ENCODE assay signal across 8 cellular contexts in the genomic region with DNA sequence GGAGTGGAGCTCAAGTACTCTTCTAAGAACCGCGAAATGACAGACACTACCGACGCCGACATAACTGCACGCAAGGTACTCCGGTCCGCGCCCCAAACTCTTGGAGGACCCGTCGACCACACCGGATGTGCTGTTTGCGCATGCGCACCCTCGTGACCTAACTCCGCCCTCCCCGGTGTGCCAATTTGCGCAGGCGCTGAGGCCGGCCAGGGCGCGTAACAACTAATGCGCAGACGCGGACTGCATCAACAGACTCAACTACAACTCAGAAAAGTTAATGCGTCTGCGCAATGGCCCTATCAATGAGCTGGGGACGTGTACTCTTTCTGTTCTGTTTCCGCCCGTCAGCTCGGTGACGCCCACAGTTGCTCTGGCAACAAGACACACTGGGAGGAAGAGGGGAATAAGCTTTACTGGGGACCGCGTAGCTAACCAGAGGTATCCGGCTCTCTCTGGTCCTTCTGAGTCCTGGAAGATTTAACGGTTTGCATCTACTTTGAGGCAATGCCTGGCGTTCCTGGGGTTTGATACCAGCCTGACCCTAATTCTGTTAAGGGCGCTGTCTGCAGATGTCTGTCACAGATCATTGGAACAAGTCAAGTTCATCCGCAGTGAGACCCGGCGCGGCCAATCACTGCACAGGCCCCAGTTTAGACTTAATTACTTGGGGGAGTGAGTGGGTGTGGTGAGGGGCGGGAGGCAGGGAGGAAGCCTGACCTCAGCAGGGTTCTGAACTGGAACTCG. TPM values are rescaled to one million over a fixed set of nuclear protein-coding genes. Genes with fewer than 3 reads are reported as not detected.
DNase-seq lines count a peak whose midpoint lies in the region; ATAC-seq and TF ChIP-seq lines count a peak whose summit lies in the region.

A gene (minus strand): TSS at position 129 of the 744 bp plus-strand sequence. CDS start 67 bp downstream, at position 62.

- TF ChIP-seq POLR2A in GM19099 (IDR thresholded peaks at IDR 0.05; ENCODE audit: extremely low read depth, insufficient read length, low read depth): peak; percentile 97

- peak; percentile 100 for DNase-seq in AG20443 (ENCODE audit: low spot score)
- peak; percentile 94 for DNase-seq in NCI-H510A (lab: John Stamatoyannopoulos, UW)
- DNase-seq in activated CD4-positive, alpha-beta T cell treated with anti-CD3 and anti-CD28 coated beads for 1 hour: peak; percentile 100
- peak; percentile 97 for DNase-seq in cerebellum (ENCODE audit: low spot score)
- peak; percentile 99 for DNase-seq in islet precursor cell
- DNase-seq in stimulated activated CD4-positive, alpha-beta T cell treated with anti-CD3 and anti-CD28 coated beads, Interleukin-12 subunit alpha, Interleukin-12 subunit beta, amount 100 ng/mL, for 48 hours (ENCODE audit: low read depth in 2 of 3, low spot score in 1 of 3): peak; percentile 97 to 99 (median 99)

- ATAC-seq in HG03432 (IDR thresholded peaks at IDR 0.05; ENCODE audit: unreplicated experiment): peak; percentile 90

RNA-seq across cellular contexts. Expression of the gene that starts here (rescaled TPM):
- 77.2 TPM for total RNA-seq in cerebellum

Comparison
In these comparisons a context has a peak if more than half of its experiments do, and no peak if none do; other contexts are left out.
1. Peak in every context shown above with its lines: DNase-seq and ATAC-seq.